1 cellular context compared by ENCODE assay signal in genomic region chr10:28798428-28798955, GRCh38.
TF ChIP-seq lines count a peak whose summit lies in the region.

No MANE protein-coding gene starts in this region.

TF ChIP-seq in H1, 55 proteins besides CTCF, POLR2A, EP300 and RAD21:
- TF ChIP-seq CHD7 (IDR thresholded peaks at IDR 0.05; ENCODE audit: insufficient replicate concordance, low read length) (no peak), SIRT6 (IDR thresholded peaks at IDR 0.05; ENCODE audit: low read length) (no peak), NRF1 (IDR thresholded peaks at IDR 0.05; ENCODE audit: low read depth, low read length) (no peak), BCL11A (IDR thresholded peaks at IDR 0.05; ENCODE audit: low read depth in 2 of 2, low read length in 2 of 2) (no peak), RNF2 (IDR thresholded peaks at IDR 0.05; ENCODE audit: borderline replicate concordance, low read depth, low read length, missing control alignments, poor library complexity, severe bottlenecking) (no peak), CBX8 (IDR thresholded peaks at IDR 0.05; ENCODE audit: borderline replicate concordance, low read depth, low read length) (no peak), RXRA (IDR thresholded peaks at IDR 0.05; ENCODE audit: insufficient read depth, low read depth, low read length) (no peak), HDAC6 (IDR thresholded peaks at IDR 0.05; ENCODE audit: low read depth, low read length) (no peak), CHD1 (IDR thresholded peaks at IDR 0.05; ENCODE audit: low read depth, low read length) (no peak), EGR1 (IDR thresholded peaks at IDR 0.05; ENCODE audit: borderline replicate concordance, low read depth, low read length) (no peak), SAP30 (IDR thresholded peaks at IDR 0.05; ENCODE audit: insufficient read depth, insufficient replicate concordance, low read length) (no peak), JUND (IDR thresholded peaks at IDR 0.05; ENCODE audit: low read length) (no peak), POLR2AphosphoS5 (IDR thresholded peaks at IDR 0.05; ENCODE audit: low read depth, low read length) (no peak), POU5F1 (IDR thresholded peaks at IDR 0.05; ENCODE audit: low read depth, low read length) (no peak)
